Comparison of ENCODE assay signal across 13 cellular contexts in genomic region chr20:50122763-50123162, GRCh38. TPM values are rescaled to one million over a fixed set of nuclear protein-coding genes. Genes with fewer than 3 reads are reported as not detected.
A peak's percentile ranks its signal among the peaks of the same experiment; 100 is the strongest.
DNase-seq lines count a peak whose midpoint lies in the region; ATAC-seq and TF ChIP-seq lines count a peak whose summit lies in the region.
"Had no signal": no experiment of that assay in that cellular context is flagged by ENCODE, and none has a peak within 500 bp of the region (broad histone marks: within the 10 kb centered on the region; RNA-seq: fewer than 3 reads in every experiment).

No MANE protein-coding gene starts in this region.

- no peak overlapping the region for H3K9ac ChIP-seq in Karpas-422 (ENCODE audit: low read length)
- H3K9ac ChIP-seq: BLaER1 treated with 17β-estradiol and CSF1 and Interleukin-3, amounts not matched to agents 10 nM and 100 nM had no signal

- TF ChIP-seq CTCF in Caco-2 (IDR thresholded peaks at IDR 0.05; ENCODE audit: insufficient read depth in 1 of 2, low read depth in 1 of 2, low read length in 1 of 2, severe bottlenecking in 1 of 2, unreplicated experiment in 1 of 2) (no peak), RWPE2 (IDR thresholded peaks at IDR 0.05; ENCODE audit: poor library complexity, severe bottlenecking) (no peak)

- H3K9me3 ChIP-seq in Caco-2 = no peaks in the 10 kb centered on the region
- H3K9me3 ChIP-seq in RWPE2 (ENCODE audit: severe bottlenecking) = no peaks in the 10 kb centered on the region
- no peaks in the 10 kb centered on the region for H3K9me3 ChIP-seq in Karpas-422 (ENCODE audit: low read length)
- H3K9me3 ChIP-seq: BLaER1 treated with 17β-estradiol and CSF1 and Interleukin-3, amounts not matched to agents 10 nM and 100 nM had no signal

- no peak overlapping the region for H3K4me3 Mint-ChIP-seq in Caco-2 (ENCODE audit: unreplicated experiment)
- H3K4me3 Mint-ChIP-seq in dendritic cell treated with granulocyte-macrophage colony-stimulating factor and Interleukin-4, amounts not matched to agents 40 ng/mL and 50 ng/mL, for 4 days = no peak overlapping the region

- intact Hi-C loops in Caco-2 (cut with micrococcal nuclease; ENCODE audit: unreplicated experiment) (loop anchor here (5.0 kb wide), 1 partner anchor 340 kb away; no protein-coding TSS in a partner anchor), posterior vena cava (cut with DNase I) (loop anchor here (2.0 to 5.0 kb wide), 2 partner anchors 48 to 50 kb away; no protein-coding TSS in a partner anchor)
- intact Hi-C loops in dendritic cell treated with granulocyte-macrophage colony-stimulating factor and Interleukin-4, amounts not matched to agents 40 ng/mL and 50 ng/mL, for 4 days (cut with micrococcal nuclease) = no loop called here

- no peaks in the 10 kb centered on the region for H3K9me2 ChIP-seq in Karpas-422 (replicated peaks; ENCODE audit: insufficient read depth, low read length)

- H3K4me1 ChIP-seq in Caco-2 (peaks cover 9% of the 10 kb centered on the region), RWPE2 (ENCODE audit: insufficient read depth, poor library complexity, severe bottlenecking) (peaks cover 3% of the 10 kb centered on the region), Karpas-422 (ENCODE audit: low read length) (no peaks in the 10 kb centered on the region)

- no TSS peak for BruUV-seq in Caco-2 (replicated peaks; lab: Mats Ljungman, UMichigan)

- H3K27ac ChIP-seq in RWPE2 (ENCODE audit: poor library complexity, severe bottlenecking) (no peak overlapping the region), Karpas-422 (ENCODE audit: low read length) (no peak overlapping the region)
- H3K27ac ChIP-seq: BLaER1 treated with 17β-estradiol and CSF1 and Interleukin-3, amounts not matched to agents 10 nM and 100 nM had no signal

- H3K4me3 ChIP-seq in Caco-2 (ENCODE audit: low read depth, low read length) = no peak overlapping the region
- no peak overlapping the region for H3K4me3 ChIP-seq in RWPE2 (ENCODE audit: severe bottlenecking)
- no peak overlapping the region for H3K4me3 ChIP-seq in Karpas-422 (ENCODE audit: low read length)
- H3K4me3 ChIP-seq: BLaER1 treated with 17β-estradiol and CSF1 and Interleukin-3, amounts not matched to agents 10 nM and 100 nM had no signal

- H3K4me2 ChIP-seq in Karpas-422 (ENCODE audit: low read depth, low read length, poor library complexity, severe bottlenecking) = no peak overlapping the region
- H3K4me2 ChIP-seq: BLaER1 treated with 17β-estradiol and CSF1 and Interleukin-3, amounts not matched to agents 10 nM and 100 nM had no signal

- DNase-seq in Caco-2 = no peak
- DNase-seq in RWPE2 (ENCODE audit: low spot score) = peak; percentile 16
- peak; percentile 4 for DNase-seq in posterior vena cava (ENCODE audit: low spot score)
- DNase-seq in SHP77 treated with DMSO at 0.1 percent for 48 hours (lab: John Stamatoyannopoulos, UW) = no peak
- no peak for DNase-seq in Karpas-422
- DNase-seq: ACHN; Calu3; CD4-positive, CD25-positive, alpha-beta regulatory T cell; DMS 273 treated with DMSO at 0.1 percent for 48 hours; HCEC 1CT had no signal

- H3K4me1 Mint-ChIP-seq in Caco-2 (ENCODE audit: low read depth, unreplicated experiment) = peaks cover 15% of the 10 kb centered on the region
- H3K4me1 Mint-ChIP-seq in dendritic cell treated with granulocyte-macrophage colony-stimulating factor and Interleukin-4, amounts not matched to agents 40 ng/mL and 50 ng/mL, for 4 days (ENCODE audit: low read depth) = peaks cover 19% of the 10 kb centered on the region

- peaks cover 68% of the 10 kb centered on the region for H3K36me3 Mint-ChIP-seq in Caco-2 (ENCODE audit: insufficient read depth, unreplicated experiment)
- H3K36me3 Mint-ChIP-seq in dendritic cell treated with granulocyte-macrophage colony-stimulating factor and Interleukin-4, amounts not matched to agents 40 ng/mL and 50 ng/mL, for 4 days (ENCODE audit: low read depth) = peaks cover 58% of the 10 kb centered on the region

- CTCF ChIA-PET in Caco-2 (lab: Charles Lee) = interaction anchor here (4.9 kb wide), 1 partner anchor 49 kb away, joined by 62 read pairs; no protein-coding TSS in a partner anchor

- no peaks in the 10 kb centered on the region for H3K79me2 ChIP-seq in Karpas-422 (ENCODE audit: low read length)

- POLR2A ChIA-PET in Caco-2 (lab: Charles Lee) = interaction anchor here (0.6 to 1.6 kb wide), 4 partner anchors 10 to 49 kb away, joined by 3 to 7 read pairs (median 4); partner anchors contain the start of gene UBE2V1

- no peak overlapping the region for H2AFZ ChIP-seq in Karpas-422 (ENCODE audit: low read length)

- H3K27me3 ChIP-seq in Caco-2 (replicated peaks; ENCODE audit: control insufficient read depth, insufficient read depth, low read length) (no peaks in the 10 kb centered on the region), RWPE2 (ENCODE audit: insufficient read depth, poor library complexity, severe bottlenecking) (no peaks in the 10 kb centered on the region), Karpas-422 (ENCODE audit: low read length) (no peaks in the 10 kb centered on the region)
- H3K27me3 ChIP-seq: BLaER1 treated with 17β-estradiol and CSF1 and Interleukin-3, amounts not matched to agents 10 nM and 100 nM had no signal

- H4K20me1 ChIP-seq in Karpas-422 (ENCODE audit: insufficient read depth, low read depth, low read length) = no peaks in the 10 kb centered on the region

- peak overlapping the region; percentile 24 for H3K27ac Mint-ChIP-seq in Caco-2 (ENCODE audit: unreplicated experiment)
- H3K27ac Mint-ChIP-seq in dendritic cell treated with granulocyte-macrophage colony-stimulating factor and Interleukin-4, amounts not matched to agents 40 ng/mL and 50 ng/mL, for 4 days = peak overlapping the region; percentile 10

- peaks cover 10% of the 10 kb centered on the region for H3K9me3 Mint-ChIP-seq in Caco-2 (ENCODE audit: unreplicated experiment)
- H3K9me3 Mint-ChIP-seq in dendritic cell treated with granulocyte-macrophage colony-stimulating factor and Interleukin-4, amounts not matched to agents 40 ng/mL and 50 ng/mL, for 4 days = no peaks in the 10 kb centered on the region
- H3K9me3 Mint-ChIP-seq: CD4-positive, CD25-positive, alpha-beta regulatory T cell had no signal

- ATAC-seq in RWPE2 (ENCODE audit: low read depth) (no peak), HG03571 (IDR thresholded peaks at IDR 0.05; ENCODE audit: unreplicated experiment) (no peak)

- H3K27me3 Mint-ChIP-seq in Caco-2 (ENCODE audit: insufficient read depth, unreplicated experiment) = no peaks in the 10 kb centered on the region
- no peaks in the 10 kb centered on the region for H3K27me3 Mint-ChIP-seq in dendritic cell treated with granulocyte-macrophage colony-stimulating factor and Interleukin-4, amounts not matched to agents 40 ng/mL and 50 ng/mL, for 4 days
- H3K27me3 Mint-ChIP-seq: CD4-positive, CD25-positive, alpha-beta regulatory T cell had no signal

- H3K36me3 ChIP-seq in Caco-2 (ENCODE audit: control insufficient read depth, insufficient read depth, low read length) = peaks cover 7% of the 10 kb centered on the region
- H3K36me3 ChIP-seq in RWPE2 (ENCODE audit: low read depth) = peaks cover 52% of the 10 kb centered on the region
- peaks cover 8% of the 10 kb centered on the region; the same call in 1 of the 2 replicates for H3K36me3 ChIP-seq in Karpas-422 (ENCODE audit: insufficient read depth, low read length)

RNA-seq across cellular contexts. Expression of gene UBE2V1, which starts 9.8 kb away (rescaled TPM):
- 485 and 509 TPM in 2 replicates for total RNA-seq in Caco-2 (2022)
- total RNA-seq in posterior vena cava = 10 to 100 TPM; 77.0 to 89.4 TPM
- 76.7 and 95.6 TPM in 2 replicates for total RNA-seq in Karpas-422 (2014; rRNA removed; shearing (Covaris generic); ENCODE audit: low replicate concordance)

RNA-seq across cellular contexts. Expression of gene PEDS1, which starts 30.8 kb away (rescaled TPM):
- 78.3 and 84.1 TPM in 2 replicates for total RNA-seq in Caco-2 (2022)
- 10 to 100 TPM; 31.5 to 35.5 TPM for total RNA-seq in posterior vena cava
- 14.5 and 29.7 TPM in 2 replicates for total RNA-seq in Karpas-422 (2014; rRNA removed; shearing (Covaris generic); ENCODE audit: low replicate concordance)

Comparison
In these comparisons a context has a peak if more than half of its experiments do, and no peak if none do; other contexts are left out.
1. DNase-seq: peak in RWPE2 (single experiment) and posterior vena cava (single experiment); none in Caco-2 (0 of 2), SHP77 treated with DMSO at 0.1 percent for 48 hours (single experiment) and Karpas-422 (single experiment).